6 cellular contexts compared by ENCODE assay signal in genomic region chr1:3089490-3089889, GRCh38. TPM values are rescaled to one million over a fixed set of nuclear protein-coding genes. Genes with fewer than 3 reads are reported as not detected.
"Had no signal": no experiment of that assay in that cellular context is flagged by ENCODE, and none has a peak within 500 bp of the region (broad histone marks: within the 10 kb centered on the region; RNA-seq: fewer than 3 reads in every experiment).

No MANE protein-coding gene starts in this region.

- H3K4me2 ChIP-seq: GM23338 had no signal

- H3K4me3 Mint-ChIP-seq: GM23338, H9 had no signal

- H3K27ac Mint-ChIP-seq: GM23338, H9 had no signal

- ATAC-seq: GM23338 had no signal

- H2AFZ ChIP-seq: GM23338 had no signal

- H3K4me3 ChIP-seq: GM23338 had no signal

- H3K9me3 Mint-ChIP-seq: H9 had no signal

- DNase-seq: H9, HCEC 1CT, IMR-90, KBM-7 had no signal

- H3K4me1 Mint-ChIP-seq: H9 had no signal

RNA-seq across cellular contexts. Expression of gene PRDM16, which starts 20.5 kb away (rescaled TPM):
- total RNA-seq: HT-29, IMR-90 had no signal
